Comparison of ENCODE assay signal across 26 cellular contexts in the genomic region with DNA sequence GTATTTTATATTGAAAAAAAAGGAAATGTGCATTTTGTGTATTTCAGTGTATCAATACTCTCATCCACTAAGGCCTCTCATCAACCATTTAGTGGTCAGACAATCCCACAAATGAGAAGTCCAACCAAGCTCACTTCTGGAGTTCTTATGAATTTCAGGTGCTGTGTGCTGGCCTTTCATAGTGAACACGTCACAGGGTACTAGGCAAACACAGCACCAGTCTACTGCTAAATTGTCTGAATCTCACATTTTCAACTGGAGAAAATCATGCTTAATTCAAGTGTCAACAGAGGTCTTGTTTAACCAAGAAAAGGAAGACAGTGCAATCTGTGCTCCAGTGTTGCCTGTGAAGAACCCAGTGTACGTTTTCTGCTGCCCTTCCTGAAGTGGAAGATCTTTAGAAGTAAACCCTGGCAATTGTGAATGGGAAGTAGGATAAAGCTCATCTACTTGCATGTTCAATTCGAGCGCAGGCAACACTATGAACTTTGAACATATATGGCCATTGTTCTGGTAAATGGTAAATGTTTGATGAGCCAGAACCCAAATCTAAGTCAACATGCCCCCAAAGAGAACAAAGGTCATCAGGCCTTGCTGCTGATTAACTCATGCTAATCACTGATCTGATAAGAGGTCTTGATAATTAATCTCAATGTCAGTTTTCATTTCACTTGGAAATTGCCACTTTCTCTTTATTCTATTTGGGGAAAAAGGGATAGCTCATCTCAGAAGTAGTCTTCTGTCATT.
"Had no signal": no experiment of that assay in that cellular context is flagged by ENCODE, and none has a peak within 500 bp of the region (broad histone marks: within the 10 kb centered on the region; RNA-seq: fewer than 3 reads in every experiment).

No MANE protein-coding gene starts in this region.

- DNase-seq: activated CD4-positive, alpha-beta T cell treated with anti-CD3 and anti-CD28 coated beads, Interleukin-2, amount 10 ng/mL, durations not matched to agents 7 days and 5 days; activated CD4-positive, CD25-positive, alpha-beta regulatory T cell treated with anti-CD3 and anti-CD28 coated beads, Interleukin-2, amount 50 U/mL, for 72 hours; activated T-cell treated with anti-CD3 and anti-CD28 coated beads, Interleukin-2, amount 50 U/mL, for 24 hours; adrenal gland; brain microvascular endothelial cell; caudate nucleus; dermis blood vessel endothelial cell; effector memory CD4-positive, alpha-beta T cell; foreskin keratinocyte; left cardiac atrium; mammary epithelial cell; pancreas; psoas muscle; right cardiac atrium; stimulated activated CD4-positive, alpha-beta T cell treated with anti-CD3 and anti-CD28 coated beads, Interleukin-1b, Interleukin-23, amount 100 ng/mL, for 48 hours; stimulated activated naive CD8-positive, alpha-beta T cell treated with anti-CD3 and anti-CD28 coated beads, Interleukin-15, amount 100 ng/mL, for 72 hours; T-cell; tibial artery had no signal

- H3K4me1 ChIP-seq: adrenal gland, ascending aorta, foreskin keratinocyte, pancreas, psoas muscle, tibial artery had no signal

- H3K27me3 ChIP-seq: adrenal gland, ascending aorta, brain microvascular endothelial cell, foreskin keratinocyte, pancreas, tibial artery had no signal

- H3K4me3 Mint-ChIP-seq: activated CD4-positive, alpha-beta T cell treated with anti-CD3 and anti-CD28 coated beads, Interleukin-2, amount 10 ng/mL, durations not matched to agents 7 days and 5 days; activated naive CD8-positive, alpha-beta T cell; activated T-cell treated with anti-CD3 and anti-CD28 coated beads, Interleukin-2, amount 50 U/mL, for 24 hours; activated T-helper 17 cell treated with anti-CD3 and anti-CD28 coated beads, Interleukin-2, amount 50 U/mL, for 72 hours; mesothelial cell of epicardium; nephron; stimulated activated effector memory CD8-positive, alpha-beta T cell treated with anti-CD3 and anti-CD28 coated beads, Interleukin-12 subunit alpha, Interleukin-12 subunit beta, amount 100 ng/mL, for 72 hours; stimulated activated naive CD8-positive, alpha-beta T cell treated with anti-CD3 and anti-CD28 coated beads, Interleukin-15, amount 100 ng/mL, for 72 hours; T-cell; T-helper 2 cell treated with Interferon-gamma antibody and Interleukin-4, amounts not matched to agents 5 μg/mL and 100 μg/mL, for 36 hours had no signal

- ATAC-seq: activated T-helper 17 cell treated with anti-CD3 and anti-CD28 coated beads, Interleukin-2, amount 50 U/mL, for 72 hours; foreskin keratinocyte; left cardiac atrium; pancreas; psoas muscle; right cardiac atrium; stimulated activated effector memory CD8-positive, alpha-beta T cell treated with anti-CD3 and anti-CD28 coated beads, Interleukin-12 subunit alpha, Interleukin-12 subunit beta, amount 100 ng/mL, for 72 hours; stimulated activated naive CD8-positive, alpha-beta T cell treated with anti-CD3 and anti-CD28 coated beads, Interleukin-15, amount 100 ng/mL, for 72 hours; T-cell had no signal

- H3K4me1 Mint-ChIP-seq: activated CD4-positive, alpha-beta T cell treated with anti-CD3 and anti-CD28 coated beads, Interleukin-2, amount 10 ng/mL, durations not matched to agents 7 days and 5 days; activated T-helper 17 cell treated with anti-CD3 and anti-CD28 coated beads, Interleukin-2, amount 50 U/mL, for 72 hours; mesothelial cell of epicardium; stimulated activated effector memory CD8-positive, alpha-beta T cell treated with anti-CD3 and anti-CD28 coated beads, Interleukin-12 subunit alpha, Interleukin-12 subunit beta, amount 100 ng/mL, for 72 hours; stimulated activated naive CD8-positive, alpha-beta T cell treated with anti-CD3 and anti-CD28 coated beads, Interleukin-15, amount 100 ng/mL, for 72 hours; T-cell had no signal

- H3K27ac ChIP-seq: adrenal gland, ascending aorta, brain microvascular endothelial cell, foreskin keratinocyte, pancreas, psoas muscle, tibial artery, VCaP had no signal

- H3K27me3 Mint-ChIP-seq: activated CD4-positive, alpha-beta T cell treated with anti-CD3 and anti-CD28 coated beads, Interleukin-2, amount 10 ng/mL, durations not matched to agents 7 days and 5 days; activated naive CD8-positive, alpha-beta T cell; activated T-cell treated with anti-CD3 and anti-CD28 coated beads, Interleukin-2, amount 50 U/mL, for 24 hours; activated T-helper 17 cell treated with anti-CD3 and anti-CD28 coated beads, Interleukin-2, amount 50 U/mL, for 72 hours; stimulated activated naive CD8-positive, alpha-beta T cell treated with anti-CD3 and anti-CD28 coated beads, Interleukin-15, amount 100 ng/mL, for 72 hours; T-cell had no signal

- H3K9me3 Mint-ChIP-seq: mesothelial cell of epicardium, nephron had no signal

- H3K36me3 Mint-ChIP-seq: activated naive CD8-positive, alpha-beta T cell; mesothelial cell of epicardium; stimulated activated effector memory CD8-positive, alpha-beta T cell treated with anti-CD3 and anti-CD28 coated beads, Interleukin-12 subunit alpha, Interleukin-12 subunit beta, amount 100 ng/mL, for 72 hours; T-cell had no signal

- H3K9me3 ChIP-seq: adrenal gland, ascending aorta, pancreas, psoas muscle, tibial artery had no signal

- H3K27ac Mint-ChIP-seq: activated CD4-positive, alpha-beta T cell treated with anti-CD3 and anti-CD28 coated beads, Interleukin-2, amount 10 ng/mL, durations not matched to agents 7 days and 5 days; activated naive CD8-positive, alpha-beta T cell; activated T-cell treated with anti-CD3 and anti-CD28 coated beads, Interleukin-2, amount 50 U/mL, for 24 hours; activated T-helper 17 cell treated with anti-CD3 and anti-CD28 coated beads, Interleukin-2, amount 50 U/mL, for 72 hours; mesothelial cell of epicardium; stimulated activated effector memory CD8-positive, alpha-beta T cell treated with anti-CD3 and anti-CD28 coated beads, Interleukin-12 subunit alpha, Interleukin-12 subunit beta, amount 100 ng/mL, for 72 hours; stimulated activated naive CD8-positive, alpha-beta T cell treated with anti-CD3 and anti-CD28 coated beads, Interleukin-15, amount 100 ng/mL, for 72 hours; T-cell; T-helper 2 cell treated with Interferon-gamma antibody and Interleukin-4, amounts not matched to agents 5 μg/mL and 100 μg/mL, for 36 hours had no signal

- H3K4me3 ChIP-seq: adrenal gland, ascending aorta, pancreas, psoas muscle, tibial artery had no signal

- H3K36me3 ChIP-seq: adrenal gland, ascending aorta, brain microvascular endothelial cell, pancreas, tibial artery had no signal
